In genomic region chr10:127600479-127600878, GRCh38 we compare ENCODE assay signal across 23 cellular contexts. TPM values are rescaled to one million over a fixed set of nuclear protein-coding genes. Genes with fewer than 3 reads are reported as not detected.
DNase-seq lines count a peak whose midpoint lies in the region; ATAC-seq, FAIRE-seq and TF ChIP-seq lines count a peak whose summit lies in the region.
"Had no signal": no experiment of that assay in that cellular context is flagged by ENCODE, and none has a peak within 500 bp of the region (broad histone marks: within the 10 kb centered on the region; RNA-seq: fewer than 3 reads in every experiment).

No MANE protein-coding gene starts in this region.

- H3K27me3 ChIP-seq in liver (ENCODE audit: control insufficient read depth in 4 of 4, insufficient read depth in 4 of 4, low read length in 3 of 4), result peaks cover 0 to 5% (median 0%) of the 10 kb centered on the region in 4 donors
- H3K27me3 ChIP-seq: upper lobe of right lung had no signal

- DNase-seq in A549 (ENCODE audit: low read depth in 1 of 2, low spot score in 1 of 2) (no peak), HuH-7 (ENCODE audit: low spot score) (peak; percentile 5), WTC11 (ENCODE audit: low spot score) (peak; percentile 74), NOMO-1 treated with DMSO at 0.1 percent for 48 hours (lab: John Stamatoyannopoulos, UW; ENCODE audit: unreplicated experiment) (no peak)
- DNase-seq: CD4-positive, CD25-positive, alpha-beta regulatory T cell; NCI-H69; upper lobe of right lung had no signal

- H3K27me3 Mint-ChIP-seq in WTC11 (ENCODE audit: low read depth), result peaks cover 8% of the 10 kb centered on the region; the same call in 1 of the 2 replicates
- H3K27me3 Mint-ChIP-seq: CD4-positive, CD25-positive, alpha-beta regulatory T cell; IgD-negative memory B cell; memory B cell; stimulated activated naive CD8-positive, alpha-beta T cell treated with anti-CD3 and anti-CD28 coated beads, Interleukin-15, Interleukin-2, amounts not matched to agents 100 ng/mL and 50 ng/mL, for 24 hours had no signal

- CTCF ChIA-PET in A549 (lab: Yijun Ruan, JAX), result no interaction called here
- CTCF ChIA-PET in WTC11 (lab: Charles Lee), result no interaction called here

- 14% methylated on average over 11 of the region's 11 CpGs for WGBS in A549 (ENCODE audit: missing lambda C conversion rate)
- 35% methylated on average over 11 of the region's 11 CpGs for WGBS in liver

- no peak for TF ChIP-seq POLR2A in A549 (IDR thresholded peaks at IDR 0.05; ENCODE audit: low read length)

- no peak overlapping the region for H3K27ac ChIP-seq in A549
- H3K27ac ChIP-seq in liver (ENCODE audit: low read depth in 1 of 2, low read length in 2 of 2), result no peak overlapping the region
- H3K27ac ChIP-seq: breast epithelium, epithelial cell of prostate, upper lobe of right lung had no signal

- H3K27ac Mint-ChIP-seq in WTC11, result no peak overlapping the region
- H3K27ac Mint-ChIP-seq: CD4-positive, CD25-positive, alpha-beta regulatory T cell; IgD-negative memory B cell; memory B cell; natural killer cell treated with Interleukin-12 subunit alpha and Interleukin-12 subunit beta and Interleukin-15 and Interleukin-18, amount 100 ng/mL, for 72 hours; stimulated activated naive CD8-positive, alpha-beta T cell treated with anti-CD3 and anti-CD28 coated beads, Interleukin-15, Interleukin-2, amounts not matched to agents 100 ng/mL and 50 ng/mL, for 24 hours had no signal

- no peak overlapping the region for H3K4me3 ChIP-seq in A549
- no peak overlapping the region for H3K4me3 ChIP-seq in liver (ENCODE audit: low read depth in 1 of 3, low read length in 3 of 3)
- H3K4me3 ChIP-seq: breast epithelium, upper lobe of right lung had no signal

- no peak overlapping the region for H3K4me2 ChIP-seq in A549

- no peaks in the 10 kb centered on the region for H3K36me3 Mint-ChIP-seq in WTC11
- H3K36me3 Mint-ChIP-seq: CD4-positive, CD25-positive, alpha-beta regulatory T cell; IgD-negative memory B cell; memory B cell; natural killer cell treated with Interleukin-12 subunit alpha and Interleukin-12 subunit beta and Interleukin-15 and Interleukin-18, amount 100 ng/mL, for 72 hours had no signal

- H3K4me3 Mint-ChIP-seq in WTC11, result no peak overlapping the region
- H3K4me3 Mint-ChIP-seq: CD4-positive, CD25-positive, alpha-beta regulatory T cell; IgD-negative memory B cell; memory B cell; natural killer cell treated with Interleukin-12 subunit alpha and Interleukin-12 subunit beta and Interleukin-15 and Interleukin-18, amount 100 ng/mL, for 72 hours; stimulated activated naive CD8-positive, alpha-beta T cell treated with anti-CD3 and anti-CD28 coated beads, Interleukin-15, Interleukin-2, amounts not matched to agents 100 ng/mL and 50 ng/mL, for 24 hours had no signal

- FAIRE-seq in A549 (lab: Jason Lieb, UNC), result no peak
- FAIRE-seq: GM19239 had no signal

- H3K9ac ChIP-seq in liver (ENCODE audit: low read depth in 1 of 2, low read length in 2 of 2), result no peak overlapping the region

- TF ChIP-seq CTCF in A549 (IDR thresholded peaks at IDR 0.05), result no peak
- TF ChIP-seq CTCF in WTC11 (IDR thresholded peaks at IDR 0.05), result no peak
- TF ChIP-seq CTCF in liver (IDR thresholded peaks at IDR 0.05; ENCODE audit: low read depth, low read length, missing input control), result no peak

- no peaks in the 10 kb centered on the region for H3K4me1 ChIP-seq in A549
- H3K4me1 ChIP-seq in liver (ENCODE audit: control insufficient read depth in 4 of 4, insufficient read depth in 4 of 4, low read length in 3 of 4), result no peaks in the 10 kb centered on the region
- H3K4me1 ChIP-seq: breast epithelium, upper lobe of right lung had no signal

- POLR2A ChIA-PET in A549 (lab: Yijun Ruan, JAX) (no interaction called here), WTC11 (lab: Charles Lee) (no interaction called here)

- TF ChIP-seq EP300 in A549 (IDR thresholded peaks at IDR 0.05), result no peak

- peaks cover 11% of the 10 kb centered on the region; the same call in 1 of the 2 replicates for H3K9me3 Mint-ChIP-seq in WTC11
- H3K9me3 Mint-ChIP-seq: natural killer cell treated with Interleukin-12 subunit alpha and Interleukin-12 subunit beta and Interleukin-15 and Interleukin-18, amount 100 ng/mL, for 72 hours; stimulated activated naive CD8-positive, alpha-beta T cell treated with anti-CD3 and anti-CD28 coated beads, Interleukin-15, Interleukin-2, amounts not matched to agents 100 ng/mL and 50 ng/mL, for 24 hours had no signal

- H3K4me1 Mint-ChIP-seq in WTC11, result no peaks in the 10 kb centered on the region
- H3K4me1 Mint-ChIP-seq: CD4-positive, CD25-positive, alpha-beta regulatory T cell; IgD-negative memory B cell; memory B cell had no signal

- TF ChIP-seq RAD21 in A549 (conservative IDR thresholded peaks at IDR 0.05 in 1 of 2, IDR thresholded peaks at IDR 0.05 in 1 of 2), result no peak
- TF ChIP-seq RAD21 in liver (IDR thresholded peaks at IDR 0.05), result no peak

- H3K9me3 ChIP-seq in A549 (no peaks in the 10 kb centered on the region), liver (ENCODE audit: control insufficient read depth in 4 of 4, low read length in 3 of 4) (peaks cover 0 to 3% (median 0%) of the 10 kb centered on the region in 4 donors)
- H3K9me3 ChIP-seq: breast epithelium, upper lobe of right lung had no signal

- H3K36me3 ChIP-seq in liver (ENCODE audit: control insufficient read depth in 4 of 4, insufficient read depth in 3 of 4, low read depth in 1 of 4, low read length in 3 of 4), result no peaks in the 10 kb centered on the region
- H3K36me3 ChIP-seq: breast epithelium, upper lobe of right lung had no signal

- ATAC-seq in A549 (peak in 1 of 2 experiments; percentile 56; a peak in 3 of 6 replicates), WTC11 (peak; percentile 86), GM21390 (IDR thresholded peaks at IDR 0.05; ENCODE audit: unreplicated experiment) (no peak), GM19467 (IDR thresholded peaks at IDR 0.05; ENCODE audit: unreplicated experiment) (no peak), GM21825 (IDR thresholded peaks at IDR 0.05; ENCODE audit: unreplicated experiment) (no peak)
- ATAC-seq: Right ventricle myocardium inferior, upper lobe of right lung had no signal

TF ChIP-seq in A549, 52 proteins besides CTCF, POLR2A, EP300 and RAD21 (continues in another document):
- TF ChIP-seq MAZ (IDR thresholded peaks at IDR 0.05; ENCODE audit: borderline replicate concordance, low read depth, low read length), result no peak
- no peak for TF ChIP-seq PHF8 (IDR thresholded peaks at IDR 0.05; ENCODE audit: borderline replicate concordance, low read depth)
- 0 out of 2 replicates have a peak, but pooled peaks have one; percentile 42 for TF ChIP-seq EHMT2 (IDR thresholded peaks at IDR 0.05; ENCODE audit: low read depth)

TF ChIP-seq in WTC11, 78 proteins besides CTCF, POLR2A, EP300 and RAD21 (continues in another document):
- TF ChIP-seq ZNF281 (CRISPR knock-in tag; IDR thresholded peaks at IDR 0.05) (peak; percentile 73; the same call in 1 of the 2 replicates), FOXP1 (CRISPR knock-in tag; IDR thresholded peaks at IDR 0.05; ENCODE audit: borderline replicate concordance) (0 out of 2 replicates have a peak, but pooled peaks have one; percentile 49)

TF ChIP-seq in liver, 16 proteins besides CTCF, POLR2A, EP300 and RAD21:
- TF ChIP-seq GABPA (IDR thresholded peaks at IDR 0.05 in 1 of 2, conservative IDR thresholded peaks at IDR 0.05 in 1 of 2), result no peak
- TF ChIP-seq JUND (IDR thresholded peaks at IDR 0.05), result no peak
- TF ChIP-seq RXRA (IDR thresholded peaks at IDR 0.05), result no peak
- TF ChIP-seq NR2F2 (IDR thresholded peaks at IDR 0.05), result no peak
- TF ChIP-seq, protein P1, sequence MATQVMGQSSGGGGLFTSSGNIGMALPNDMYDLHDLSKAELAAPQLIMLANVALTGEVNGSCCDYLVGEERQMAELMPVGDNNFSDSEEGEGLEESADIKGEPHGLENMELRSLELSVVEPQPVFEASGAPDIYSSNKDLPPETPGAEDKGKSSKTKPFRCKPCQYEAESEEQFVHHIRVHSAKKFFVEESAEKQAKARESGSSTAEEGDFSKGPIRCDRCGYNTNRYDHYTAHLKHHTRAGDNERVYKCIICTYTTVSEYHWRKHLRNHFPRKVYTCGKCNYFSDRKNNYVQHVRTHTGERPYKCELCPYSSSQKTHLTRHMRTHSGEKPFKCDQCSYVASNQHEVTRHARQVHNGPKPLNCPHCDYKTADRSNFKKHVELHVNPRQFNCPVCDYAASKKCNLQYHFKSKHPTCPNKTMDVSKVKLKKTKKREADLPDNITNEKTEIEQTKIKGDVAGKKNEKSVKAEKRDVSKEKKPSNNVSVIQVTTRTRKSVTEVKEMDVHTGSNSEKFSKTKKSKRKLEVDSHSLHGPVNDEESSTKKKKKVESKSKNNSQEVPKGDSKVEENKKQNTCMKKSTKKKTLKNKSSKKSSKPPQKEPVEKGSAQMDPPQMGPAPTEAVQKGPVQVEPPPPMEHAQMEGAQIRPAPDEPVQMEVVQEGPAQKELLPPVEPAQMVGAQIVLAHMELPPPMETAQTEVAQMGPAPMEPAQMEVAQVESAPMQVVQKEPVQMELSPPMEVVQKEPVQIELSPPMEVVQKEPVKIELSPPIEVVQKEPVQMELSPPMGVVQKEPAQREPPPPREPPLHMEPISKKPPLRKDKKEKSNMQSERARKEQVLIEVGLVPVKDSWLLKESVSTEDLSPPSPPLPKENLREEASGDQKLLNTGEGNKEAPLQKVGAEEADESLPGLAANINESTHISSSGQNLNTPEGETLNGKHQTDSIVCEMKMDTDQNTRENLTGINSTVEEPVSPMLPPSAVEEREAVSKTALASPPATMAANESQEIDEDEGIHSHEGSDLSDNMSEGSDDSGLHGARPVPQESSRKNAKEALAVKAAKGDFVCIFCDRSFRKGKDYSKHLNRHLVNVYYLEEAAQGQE (IDR thresholded peaks at IDR 0.05), result peak; percentile 88
- TF ChIP-seq FOXA1 (IDR thresholded peaks at IDR 0.05), result no peak
- no peak for TF ChIP-seq SP1 (IDR thresholded peaks at IDR 0.05)
- no peak for TF ChIP-seq FOXA2 (IDR thresholded peaks at IDR 0.05)

RNA-seq across cellular contexts. Expression of gene NPS, which starts 51.4 kb away (rescaled TPM):
- polyA plus RNA-seq in A549 (2011; rRNA removed) (not detected in 2 replicates), A549 (2017; fragmentation: RNase III; extraction: RNeasy Plus Mini Kit Qiagen cat#74134 plus additional on column Dnase treatment) (not detected in 3 replicates), liver (not detected)
- not detected in 2 replicates for polyA plus RNA-seq in A549 (2012; cell fraction: cytosol; rRNA removed)
- not detected in 2 replicates for polyA plus RNA-seq in A549 (2012; cell fraction: nucleus; rRNA removed)
- not detected in 2 replicates for polyA minus RNA-seq in A549 (2011; rRNA and poly(A)+ RNA removed)
- total RNA-seq in WTC11 (2021) (not detected in 3 replicates), liver (not detected)
- total RNA-seq: activated CD8-positive, alpha-beta memory T cell treated with anti-CD3 and anti-CD28 coated beads for 36 hours; breast epithelium; CD4-positive, CD25-positive, alpha-beta regulatory T cell; natural killer cell treated with Interleukin-12 subunit alpha and Interleukin-12 subunit beta and Interleukin-15 and Interleukin-18, amount 100 ng/mL, for 72 hours; pulmonary artery endothelial cell; Right ventricle myocardium inferior; T-helper 2 cell treated with Interferon-gamma antibody and Interleukin-4, amounts not matched to agents 100 ng/mL and 5 ng/mL, for 36 hours; upper lobe of right lung had no signal
- polyA plus RNA-seq: AG04450; CD4-positive, CD25-positive, alpha-beta regulatory T cell; IgD-negative memory B cell had no signal

Comparison
In these comparisons a context has a peak if more than half of its experiments do, and no peak if none do; other contexts are left out.
1. DNase-seq: peak in HuH-7 (single experiment) and WTC11 (single experiment); none in A549 (0 of 2) and NOMO-1 treated with DMSO at 0.1 percent for 48 hours (single experiment).
2. Of the 8 proteins assayed by ChIP-seq in both WTC11 and A549: peak only in WTC11: ESRRA, MAX and TP53; only in A549: none; in both: none; in neither: 5.